In genomic region chr5:38045446-38045845, GRCh38 we compare ENCODE assay signal across 30 cellular contexts.
"Had no signal": no experiment of that assay in that cellular context is flagged by ENCODE, and none has a peak within 500 bp of the region (broad histone marks: within the 10 kb centered on the region; RNA-seq: fewer than 3 reads in every experiment).

No MANE protein-coding gene starts in this region.

- FAIRE-seq: kidney, pancreas, small intestine, urothelium cell line had no signal

- H3K27me3 Mint-ChIP-seq: dendritic cell treated with granulocyte-macrophage colony-stimulating factor and Interleukin-4, amounts not matched to agents 40 ng/mL and 50 ng/mL, for 4 days; stimulated activated naive B cell treated with anti-CD40 and anti-IgM and Interleukin-4, amounts not matched to agents 10 μg/mL and 1 μg/mL and 100 μg/mL, for 72 hours; stimulated activated naive CD8-positive, alpha-beta T cell treated with anti-CD3 and anti-CD28 coated beads, Interleukin-15, Interleukin-2, amounts not matched to agents 100 ng/mL and 50 ng/mL, for 24 hours had no signal

- H3K4me1 Mint-ChIP-seq: endodermal cell; mesothelial cell of epicardium; naive B cell; neural crest cell; stimulated activated naive B cell treated with anti-CD40 and anti-IgM and Interleukin-4, amounts not matched to agents 10 μg/mL and 1 μg/mL and 100 μg/mL, for 72 hours had no signal

- H3K27ac ChIP-seq: colonic mucosa, epithelial cell of prostate, gastroesophageal sphincter, heart left ventricle, hepatocyte, neutrophil, pancreas, thoracic aorta, tibial nerve, upper lobe of left lung had no signal

- H3K4me3 ChIP-seq: colonic mucosa, gastroesophageal sphincter, heart left ventricle, hepatocyte, mucosa of descending colon, pancreas, thoracic aorta, tibial nerve, upper lobe of left lung had no signal

- H3K27me3 ChIP-seq: colonic mucosa, gastroesophageal sphincter, heart left ventricle, hepatocyte, neutrophil, pancreas, tibial nerve, upper lobe of left lung had no signal

- DNase-seq: colonic mucosa; effector CD8-positive, alpha-beta T cell; endodermal cell; foreskin fibroblast; heart left ventricle; kidney; mesenchymal stem cell; mucosa of descending colon; naive B cell; pancreas; right cardiac atrium; small intestine; stimulated activated CD4-positive, alpha-beta T cell treated with anti-CD3 and anti-CD28 coated beads, Interleukin-15, amount 100 ng/mL, for 24 hours; stimulated activated CD4-positive, alpha-beta T cell treated with anti-CD3 and anti-CD28 coated beads, Interleukin-2, amount 100 ng/mL, for 48 hours; stimulated activated naive B cell treated with anti-CD40 and anti-IgM and Interleukin-4, amounts not matched to agents 10 μg/mL and 1 μg/mL and 100 μg/mL, for 72 hours; upper lobe of left lung had no signal

- H3K27ac Mint-ChIP-seq: dendritic cell treated with granulocyte-macrophage colony-stimulating factor and Interleukin-4, amounts not matched to agents 40 ng/mL and 50 ng/mL, for 4 days; endodermal cell; mesothelial cell of epicardium; naive B cell; natural killer cell treated with Interleukin-12 subunit alpha and Interleukin-12 subunit beta and Interleukin-15 and Interleukin-18, amount 100 ng/mL, for 72 hours; stimulated activated naive B cell treated with anti-CD40 and anti-IgM and Interleukin-4, amounts not matched to agents 10 μg/mL and 1 μg/mL and 100 μg/mL, for 72 hours; stimulated activated naive CD8-positive, alpha-beta T cell treated with anti-CD3 and anti-CD28 coated beads, Interleukin-15, Interleukin-2, amounts not matched to agents 100 ng/mL and 50 ng/mL, for 24 hours had no signal

- H3K9me3 ChIP-seq: colonic mucosa, gastroesophageal sphincter, heart left ventricle, mucosa of descending colon, neutrophil, pancreas, thoracic aorta, tibial nerve, upper lobe of left lung had no signal

- H3K4me3 Mint-ChIP-seq: dendritic cell treated with granulocyte-macrophage colony-stimulating factor and Interleukin-4, amounts not matched to agents 40 ng/mL and 50 ng/mL, for 4 days; endodermal cell; mesothelial cell of epicardium; natural killer cell treated with Interleukin-12 subunit alpha and Interleukin-12 subunit beta and Interleukin-15 and Interleukin-18, amount 100 ng/mL, for 72 hours; neural crest cell; stimulated activated naive B cell treated with anti-CD40 and anti-IgM and Interleukin-4, amounts not matched to agents 10 μg/mL and 1 μg/mL and 100 μg/mL, for 72 hours; stimulated activated naive CD8-positive, alpha-beta T cell treated with anti-CD3 and anti-CD28 coated beads, Interleukin-15, Interleukin-2, amounts not matched to agents 100 ng/mL and 50 ng/mL, for 24 hours had no signal

- H3K4me1 ChIP-seq: colonic mucosa, heart left ventricle, pancreas, tibial nerve, upper lobe of left lung had no signal

- ATAC-seq: esophagus mucosa; gastroesophageal sphincter; heart left ventricle; left lobe of liver; mucosa of descending colon; pancreas; right cardiac atrium; stimulated activated naive B cell treated with anti-CD40 and anti-IgM and Interleukin-4, amounts not matched to agents 10 μg/mL and 1 μg/mL and 100 μg/mL, for 72 hours had no signal

- H3K36me3 Mint-ChIP-seq: mesothelial cell of epicardium; naive B cell; natural killer cell treated with Interleukin-12 subunit alpha and Interleukin-12 subunit beta and Interleukin-15 and Interleukin-18, amount 100 ng/mL, for 72 hours; stimulated activated naive B cell treated with anti-CD40 and anti-IgM and Interleukin-4, amounts not matched to agents 10 μg/mL and 1 μg/mL and 100 μg/mL, for 72 hours had no signal

- H3K36me3 ChIP-seq: colonic mucosa, gastroesophageal sphincter, heart left ventricle, neutrophil, pancreas, thoracic aorta, tibial nerve, upper lobe of left lung had no signal

- H3K9me3 Mint-ChIP-seq: dendritic cell treated with granulocyte-macrophage colony-stimulating factor and Interleukin-4, amounts not matched to agents 40 ng/mL and 50 ng/mL, for 4 days; endodermal cell; mesothelial cell of epicardium; natural killer cell treated with Interleukin-12 subunit alpha and Interleukin-12 subunit beta and Interleukin-15 and Interleukin-18, amount 100 ng/mL, for 72 hours; neural crest cell; stimulated activated naive B cell treated with anti-CD40 and anti-IgM and Interleukin-4, amounts not matched to agents 10 μg/mL and 1 μg/mL and 100 μg/mL, for 72 hours had no signal
